ENCODE assay signal across 23 cellular contexts in the genomic region with DNA sequence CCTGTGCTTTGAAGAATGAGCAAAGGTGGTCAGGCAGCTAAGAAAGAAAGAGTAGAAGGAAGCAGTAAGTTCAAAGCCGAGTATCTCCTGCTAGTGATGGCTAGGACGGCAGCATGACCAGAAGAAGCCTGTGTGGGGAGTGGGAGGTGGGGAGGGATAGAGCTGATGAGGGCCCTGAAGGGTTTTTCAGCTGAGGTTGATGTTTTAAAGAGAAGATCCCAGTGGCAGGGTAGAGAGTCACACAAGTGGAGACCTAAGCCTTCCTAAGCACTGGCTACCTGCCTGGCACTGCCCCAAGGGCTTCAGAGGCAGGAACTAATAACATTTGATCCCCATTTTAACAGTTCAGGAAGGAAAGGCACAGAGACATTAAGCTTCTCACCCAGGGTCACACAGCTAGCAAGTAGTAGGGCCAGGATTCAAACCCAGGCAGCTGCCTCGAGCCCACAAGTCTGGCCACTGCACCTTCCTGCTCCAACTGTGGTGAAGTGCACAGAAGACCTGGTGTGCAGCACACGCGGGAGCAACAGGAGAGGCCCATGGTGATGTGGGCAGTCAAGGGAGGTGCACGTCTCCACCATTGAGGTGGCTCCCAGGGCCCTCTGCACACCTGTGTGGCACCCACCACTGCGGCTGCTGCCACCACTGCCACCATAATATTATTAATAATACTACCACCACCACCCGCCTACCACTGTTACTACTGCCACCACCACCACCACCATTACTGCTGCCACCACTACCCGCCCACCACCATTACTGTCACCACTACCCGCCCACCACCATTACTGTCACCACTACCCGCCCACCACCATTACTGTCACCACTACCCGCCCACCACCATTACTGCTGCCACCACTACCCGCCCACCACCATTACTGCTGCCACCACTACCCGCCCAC. TPM values are rescaled to one million over a fixed set of nuclear protein-coding genes. Genes with fewer than 3 reads are reported as not detected.
DNase-seq lines count a peak whose midpoint lies in the region; ATAC-seq, FAIRE-seq and TF ChIP-seq lines count a peak whose summit lies in the region.
"Had no signal": no experiment of that assay in that cellular context is flagged by ENCODE, and none has a peak within 500 bp of the region (broad histone marks: within the 10 kb centered on the region; RNA-seq: fewer than 3 reads in every experiment).

No MANE protein-coding gene starts in this region.

- peaks cover 6% of the 10 kb centered on the region; the same call in 1 of the 2 replicates for H4K20me1 ChIP-seq in HepG2 (ENCODE audit: insufficient read depth, low read length)

- H3K36me3 ChIP-seq in CD8-positive, alpha-beta T cell (ENCODE audit: insufficient read depth, low read length), result peaks cover 32% of the 10 kb centered on the region
- peaks cover 16 to 61% of the 10 kb centered on the region in 2 experiments for H3K36me3 ChIP-seq in HepG2 (replicated peaks in 1 of 2; ENCODE audit: control insufficient read depth in 1 of 2, insufficient read depth in 2 of 2, low read length in 2 of 2)
- H3K36me3 ChIP-seq in ovary, result no peaks in the 10 kb centered on the region

- POLR2A ChIA-PET in CD8-positive, alpha-beta T cell (lab: Charles Lee), result interaction anchor here (0.6 kb wide), 1 partner anchor 13 kb away, joined by 4 read pairs; no protein-coding TSS in a partner anchor
- POLR2A ChIA-PET in HepG2 (lab: Yijun Ruan, JAX), result interaction anchor here (1.1 to 1.3 kb wide), 2 partner anchors 12 to 22 kb away, joined by 3 read pairs; a partner anchor contains a TSS

- no peak overlapping the region for H3K9ac ChIP-seq in HepG2 (ENCODE audit: insufficient read depth, low read depth, low read length)
- H3K9ac ChIP-seq: SK-N-SH had no signal

- no peaks in the 10 kb centered on the region for H3K27me3 Mint-ChIP-seq in CD8-positive, alpha-beta T cell (ENCODE audit: low read depth)
- H3K27me3 Mint-ChIP-seq in activated CD4-positive, alpha-beta T cell treated with anti-CD3 and anti-CD28 coated beads, Interleukin-2, amount 10 ng/mL, durations not matched to agents 24 days and 14 days, result no peaks in the 10 kb centered on the region
- H3K27me3 Mint-ChIP-seq: activated naive CD8-positive, alpha-beta T cell treated with anti-CD3 and anti-CD28 coated beads, Interleukin-2, amount 10 ng/mL, durations not matched to agents 7 days and 5 days; B cell; naive thymus-derived CD8-positive, alpha-beta T cell had no signal

- no peak overlapping the region for H3K4me3 Mint-ChIP-seq in CD8-positive, alpha-beta T cell
- no peak overlapping the region for H3K4me3 Mint-ChIP-seq in activated CD4-positive, alpha-beta T cell treated with anti-CD3 and anti-CD28 coated beads, Interleukin-2, amount 10 ng/mL, durations not matched to agents 24 days and 14 days
- H3K4me3 Mint-ChIP-seq: activated naive CD8-positive, alpha-beta T cell treated with anti-CD3 and anti-CD28 coated beads, Interleukin-2, amount 10 ng/mL, durations not matched to agents 7 days and 5 days; B cell; naive thymus-derived CD8-positive, alpha-beta T cell had no signal

- TF ChIP-seq POLR2A in HepG2 (IDR thresholded peaks at IDR 0.05; ENCODE audit: insufficient read depth in 1 of 2, low read depth in 2 of 2, low read length in 2 of 2) (no peak), ovary (IDR thresholded peaks at IDR 0.05) (no peak)

- in situ Hi-C loops in HepG2 (cut with HindIII; ENCODE audit: extremely low pct_ligation_motif_present, low pct_unique_long_range_greater_than_20kb), result no loop called here

- H3K27ac ChIP-seq in CD8-positive, alpha-beta T cell (ENCODE audit: low read depth, low read length), result no peak overlapping the region
- H3K27ac ChIP-seq in HepG2 (ENCODE audit: extremely low read length, insufficient read depth, low read length), result peak overlapping the region; percentile 26
- no peak overlapping the region for H3K27ac ChIP-seq in ovary
- H3K27ac ChIP-seq: esophagus squamous epithelium, upper lobe of right lung had no signal

- no peak overlapping the region for H3K4me2 ChIP-seq in HepG2 (ENCODE audit: low read depth, low read length)
- H3K4me2 ChIP-seq: SK-N-SH had no signal

- ATAC-seq in CD8-positive, alpha-beta T cell, result no peak
- ATAC-seq in HepG2, result peak; percentile 56
- ATAC-seq in HG02852 (IDR thresholded peaks at IDR 0.05; ENCODE audit: unreplicated experiment), result no peak

- intact Hi-C loops in CD8-positive, alpha-beta T cell (cut with DNase I, micrococcal nuclease), result no loop called here
- intact Hi-C loops in activated CD4-positive, alpha-beta T cell treated with anti-CD3 and anti-CD28 coated beads, Interleukin-2, amount 10 ng/mL, durations not matched to agents 24 days and 14 days (cut with micrococcal nuclease), result no loop called here
- intact Hi-C loops in HepG2 (cut with micrococcal nuclease; ENCODE audit: unreplicated experiment) (no loop called here), ovary (cut with DNase I) (no loop called here)

- H3K27ac Mint-ChIP-seq in CD8-positive, alpha-beta T cell, result peak overlapping the region; percentile 68
- H3K27ac Mint-ChIP-seq in activated CD4-positive, alpha-beta T cell treated with anti-CD3 and anti-CD28 coated beads, Interleukin-2, amount 10 ng/mL, durations not matched to agents 24 days and 14 days, result peak overlapping the region; percentile 23
- H3K27ac Mint-ChIP-seq: activated naive CD8-positive, alpha-beta T cell treated with anti-CD3 and anti-CD28 coated beads, Interleukin-2, amount 10 ng/mL, durations not matched to agents 7 days and 5 days; B cell had no signal

- H3K4me1 ChIP-seq in CD8-positive, alpha-beta T cell (ENCODE audit: insufficient read depth, low read length), result no peaks in the 10 kb centered on the region
- H3K4me1 ChIP-seq in HepG2 (ENCODE audit: insufficient read depth, low read length), result no peaks in the 10 kb centered on the region
- no peaks in the 10 kb centered on the region for H3K4me1 ChIP-seq in ovary (ENCODE audit: insufficient read depth)

- no peaks in the 10 kb centered on the region for H3K9me3 Mint-ChIP-seq in CD8-positive, alpha-beta T cell
- H3K9me3 Mint-ChIP-seq in activated CD4-positive, alpha-beta T cell treated with anti-CD3 and anti-CD28 coated beads, Interleukin-2, amount 10 ng/mL, durations not matched to agents 24 days and 14 days, result no peaks in the 10 kb centered on the region
- H3K9me3 Mint-ChIP-seq: activated naive CD8-positive, alpha-beta T cell treated with anti-CD3 and anti-CD28 coated beads, Interleukin-2, amount 10 ng/mL, durations not matched to agents 7 days and 5 days; naive thymus-derived CD8-positive, alpha-beta T cell had no signal

- WGBS in HepG2 (ENCODE audit: low lambda C conversion rate), result 74% methylated on average over 11 of the region's 14 CpGs
- 78 to 80% (median 80%) methylated on average over 13 to 14 of the region's 14 CpGs for WGBS in ovary, 3 donors

- no peak for TF ChIP-seq CTCF in CD8-positive, alpha-beta T cell (IDR thresholded peaks at IDR 0.05)
- TF ChIP-seq CTCF in HepG2 (CRISPR knock-in tag; IDR thresholded peaks at IDR 0.05) (no peak), ovary (IDR thresholded peaks at IDR 0.05) (no peak)

- no peak for TF ChIP-seq EP300 in HepG2 (IDR thresholded peaks at IDR 0.05; ENCODE audit: low read depth in 2 of 2, low read length in 2 of 2)
- TF ChIP-seq EP300 in HepG2 (CRISPR knock-in tag; IDR thresholded peaks at IDR 0.05; ENCODE audit: borderline replicate concordance), result no peak
- TF ChIP-seq EP300 in ovary (IDR thresholded peaks at IDR 0.05), result no peak

- DNase-seq in activated CD4-positive, alpha-beta T cell treated with anti-CD3 and anti-CD28 coated beads for 48 hours, result peak; percentile 22
- no peak for DNase-seq in activated CD4-positive, alpha-beta T cell treated with anti-CD3 and anti-CD28 coated beads, Interleukin-2, amount 50 U/mL, for 1 hour
- no peak for DNase-seq in CD8-positive, alpha-beta T cell
- no peak for DNase-seq in activated CD4-positive, alpha-beta T cell treated with anti-CD3 and anti-CD28 coated beads, Interleukin-2, amount 10 ng/mL, durations not matched to agents 24 days and 14 days
- DNase-seq in HepG2 (ENCODE audit: low spot score) (no peak), ovary (no peak), middle frontal gyrus (ENCODE audit: extremely low spot score, low spot score) (no peak)
- DNase-seq: activated CD8-positive, alpha-beta memory T cell treated with anti-CD3 and anti-CD28 coated beads, Interleukin-2, amount 50 U/mL, for 48 hours; activated naive CD8-positive, alpha-beta T cell treated with anti-CD3 and anti-CD28 coated beads, Interleukin-2, amount 10 ng/mL, durations not matched to agents 7 days and 5 days; effector CD8-positive, alpha-beta T cell; esophagus squamous epithelium; mesenchymal stem cell; naive thymus-derived CD8-positive, alpha-beta T cell; NCI-H1105 treated with DMSO at 0.1 percent for 48 hours; NCI-H2107; NCI-H524 treated with DMSO at 0.1 percent for 48 hours; right cardiac atrium; SK-N-SH; upper lobe of right lung had no signal

- CTCF ChIA-PET in CD8-positive, alpha-beta T cell (lab: Charles Lee), result no interaction called here
- CTCF ChIA-PET in HepG2 (lab: Yijun Ruan, JAX; ENCODE audit: low intra/inter-chr PET ratio, low total read pairs), result no interaction called here

- TSS peak; percentile 5 for BruUV-seq in HepG2 (replicated peaks; lab: Mats Ljungman, UMichigan)

- no peak overlapping the region for H3K4me3 ChIP-seq in CD8-positive, alpha-beta T cell (ENCODE audit: low read depth, low read length)
- H3K4me3 ChIP-seq in HepG2 (replicated peaks in 1 of 3; ENCODE audit: insufficient read depth in 1 of 3, low read depth in 2 of 3, low read length in 3 of 3), result no peak overlapping the region
- H3K4me3 ChIP-seq in ovary, result no peak overlapping the region
- H3K4me3 ChIP-seq: esophagus squamous epithelium, upper lobe of right lung had no signal

- no peaks in the 10 kb centered on the region for H3K27me3 ChIP-seq in CD8-positive, alpha-beta T cell (ENCODE audit: insufficient read depth, low read length)
- no peaks in the 10 kb centered on the region for H3K27me3 ChIP-seq in HepG2 (ENCODE audit: control insufficient read depth in 1 of 2, insufficient read depth in 2 of 2, low read length in 2 of 2)
- H3K27me3 ChIP-seq in ovary, result no peaks in the 10 kb centered on the region
- H3K27me3 ChIP-seq: esophagus squamous epithelium, upper lobe of right lung had no signal

- no peaks in the 10 kb centered on the region for H3K4me1 Mint-ChIP-seq in CD8-positive, alpha-beta T cell (ENCODE audit: low read depth)
- peaks cover 11% of the 10 kb centered on the region for H3K4me1 Mint-ChIP-seq in activated CD4-positive, alpha-beta T cell treated with anti-CD3 and anti-CD28 coated beads, Interleukin-2, amount 10 ng/mL, durations not matched to agents 24 days and 14 days
- H3K4me1 Mint-ChIP-seq: B cell had no signal

- peaks cover 83% of the 10 kb centered on the region for H3K36me3 Mint-ChIP-seq in CD8-positive, alpha-beta T cell
- H3K36me3 Mint-ChIP-seq in activated CD4-positive, alpha-beta T cell treated with anti-CD3 and anti-CD28 coated beads, Interleukin-2, amount 10 ng/mL, durations not matched to agents 24 days and 14 days (ENCODE audit: low read depth), result peaks cover 70% of the 10 kb centered on the region

- no peak overlapping the region for H2AFZ ChIP-seq in HepG2 (ENCODE audit: low read length)

- H3K9me3 ChIP-seq in CD8-positive, alpha-beta T cell (ENCODE audit: low read length), result no peaks in the 10 kb centered on the region
- no peaks in the 10 kb centered on the region for H3K9me3 ChIP-seq in HepG2 (ENCODE audit: low read length)
- H3K9me3 ChIP-seq in ovary, result no peaks in the 10 kb centered on the region
- H3K9me3 ChIP-seq: esophagus squamous epithelium, SK-N-SH, upper lobe of right lung had no signal

- no peak for TF ChIP-seq RAD21 in HepG2 (CRISPR knock-in tag; IDR thresholded peaks at IDR 0.05)

- peaks cover 4% of the 10 kb centered on the region for H3K79me2 ChIP-seq in HepG2 (ENCODE audit: insufficient read depth, low read length)

- FAIRE-seq in HepG2 (lab: Jason Lieb, UNC), result no peak
- FAIRE-seq: A204.1, GM18507 had no signal

RNA-seq across cellular contexts. Expression of a gene that starts 22.1 kb away (rescaled TPM):
- 10 to 100 TPM; 53.8 to 58.7 TPM for total RNA-seq in CD8-positive, alpha-beta T cell
- 88.5 and 92.5 TPM in 2 replicates for total RNA-seq in activated CD4-positive, alpha-beta T cell treated with anti-CD3 and anti-CD28 coated beads, Interleukin-2, amount 10 ng/mL, durations not matched to agents 24 days and 14 days
- total RNA-seq in HepG2 (2016; rRNA removed; fragmentation: Illumina TruSeq; extraction: Trizol) (75.3 and 95.5 TPM in 2 replicates), ovary (10 to 100 TPM; 41.1 to 66.4 (median 50.0) TPM)
- 28.8 and 32.0 TPM in 2 replicates for total RNA-seq in HepG2 (2016; cell fraction: cytosol; rRNA removed; fragmentation: Illumina TruSeq; extraction: Trizol; ENCODE audit: low read depth)
- total RNA-seq in HepG2 (2016; cell fraction: insoluble cytoplasmic fraction; rRNA removed; fragmentation: Illumina TruSeq; extraction: Trizol), result 69.1 and 83.4 TPM in 2 replicates
- total RNA-seq in HepG2 (2016; cell fraction: membrane; rRNA removed; fragmentation: Illumina TruSeq; extraction: Trizol), result 51.1 and 52.1 TPM in 2 replicates
- total RNA-seq in HepG2 (2016; cell fraction: nucleus; rRNA removed; fragmentation: Illumina TruSeq; extraction: Trizol), result 55.3 and 56.2 TPM in 2 replicates
- polyA plus RNA-seq in HepG2 (2011; rRNA removed) (51.2 and 60.8 TPM in 2 replicates), ovary (10 to 100 TPM; 24.0 to 43.5 TPM)
- polyA plus RNA-seq in HepG2 (2011; cell fraction: cytosol; rRNA removed), result 42.4 and 43.4 TPM in 2 replicates
- polyA plus RNA-seq in HepG2 (2011; cell fraction: nucleus; rRNA removed), result 121 and 126 TPM in 2 replicates
- polyA plus RNA-seq in HepG2 (2012), result 72.5 and 74.5 TPM in 2 replicates
- polyA plus RNA-seq in HepG2 (2016; cell fraction: cytosol; fragmentation: Illumina TruSeq; extraction: Trizol; ENCODE audit: low read depth), result 28.6 and 31.9 TPM in 2 replicates
- 70.4 and 80.3 TPM in 2 replicates for polyA plus RNA-seq in HepG2 (2016; cell fraction: insoluble cytoplasmic fraction; fragmentation: Illumina TruSeq; extraction: Trizol; ENCODE audit: low read depth)
- polyA plus RNA-seq in HepG2 (2016; cell fraction: membrane; fragmentation: Illumina TruSeq; extraction: Trizol; ENCODE audit: low read depth), result 28.8 and 29.9 TPM in 2 replicates
- polyA plus RNA-seq in HepG2 (2016; cell fraction: nucleus; fragmentation: Illumina TruSeq; extraction: Trizol; ENCODE audit: insufficient read depth, low read depth), result 99.2 and 101 TPM in 2 replicates
- polyA minus RNA-seq in HepG2 (2011; rRNA and poly(A)+ RNA removed; ENCODE audit: low replicate concordance), result 93.3 and 188 TPM in 2 replicates
- polyA minus RNA-seq in HepG2 (2011; cell fraction: cytosol; rRNA and poly(A)+ RNA removed), result 29.4 and 37.2 TPM in 2 replicates
- 74.4 and 75.7 TPM in 2 replicates for polyA minus RNA-seq in HepG2 (2011; cell fraction: nucleus; rRNA and poly(A)+ RNA removed)

RNA-seq across cellular contexts. Expression of a gene that starts 23.1 kb away (rescaled TPM):
- total RNA-seq in CD8-positive, alpha-beta T cell, result 10 to 100 TPM; 30.5 to 34.1 TPM
- 83.6 and 87.1 TPM in 2 replicates for total RNA-seq in activated CD4-positive, alpha-beta T cell treated with anti-CD3 and anti-CD28 coated beads, Interleukin-2, amount 10 ng/mL, durations not matched to agents 24 days and 14 days
- total RNA-seq in HepG2 (2016; rRNA removed; fragmentation: Illumina TruSeq; extraction: Trizol), result 65.0 and 76.4 TPM in 2 replicates
- 16.3 and 17.9 TPM in 2 replicates for total RNA-seq in HepG2 (2016; cell fraction: cytosol; rRNA removed; fragmentation: Illumina TruSeq; extraction: Trizol; ENCODE audit: low read depth)
- 67.6 and 78.5 TPM in 2 replicates for total RNA-seq in HepG2 (2016; cell fraction: insoluble cytoplasmic fraction; rRNA removed; fragmentation: Illumina TruSeq; extraction: Trizol)
- total RNA-seq in HepG2 (2016; cell fraction: membrane; rRNA removed; fragmentation: Illumina TruSeq; extraction: Trizol), result 25.4 and 26.5 TPM in 2 replicates
- total RNA-seq in HepG2 (2016; cell fraction: nucleus; rRNA removed; fragmentation: Illumina TruSeq; extraction: Trizol), result 58.5 and 66.9 TPM in 2 replicates
- polyA plus RNA-seq in HepG2 (2011; rRNA removed), result 104 and 111 TPM in 2 replicates
- polyA plus RNA-seq in HepG2 (2011; cell fraction: cytosol; rRNA removed), result 47.7 and 57.2 TPM in 2 replicates
- 185 and 190 TPM in 2 replicates for polyA plus RNA-seq in HepG2 (2011; cell fraction: nucleus; rRNA removed)
- polyA plus RNA-seq in HepG2 (2012), result 56.8 and 63.4 TPM in 2 replicates
- 9.0 and 9.1 TPM in 2 replicates for polyA plus RNA-seq in HepG2 (2016; cell fraction: cytosol; fragmentation: Illumina TruSeq; extraction: Trizol; ENCODE audit: low read depth)
- 68.7 and 72.7 TPM in 2 replicates for polyA plus RNA-seq in HepG2 (2016; cell fraction: insoluble cytoplasmic fraction; fragmentation: Illumina TruSeq; extraction: Trizol; ENCODE audit: low read depth)
- 14.2 and 15.6 TPM in 2 replicates for polyA plus RNA-seq in HepG2 (2016; cell fraction: membrane; fragmentation: Illumina TruSeq; extraction: Trizol; ENCODE audit: low read depth)
- polyA plus RNA-seq in HepG2 (2016; cell fraction: nucleus; fragmentation: Illumina TruSeq; extraction: Trizol; ENCODE audit: insufficient read depth, low read depth), result 89.2 and 96.9 TPM in 2 replicates
- polyA minus RNA-seq in HepG2 (2011; rRNA and poly(A)+ RNA removed; ENCODE audit: low replicate concordance), result 52.5 and 174 TPM in 2 replicates
- 23.5 and 34.0 TPM in 2 replicates for polyA minus RNA-seq in HepG2 (2011; cell fraction: cytosol; rRNA and poly(A)+ RNA removed)
- polyA minus RNA-seq in HepG2 (2011; cell fraction: nucleus; rRNA and poly(A)+ RNA removed), result 161 and 207 TPM in 2 replicates
- total RNA-seq in ovary, result 10 to 100 TPM; 43.5 to 56.2 (median 53.5) TPM
- polyA plus RNA-seq in ovary, result 10 to 100 TPM; 46.1 to 55.9 TPM
